1 cellular context compared by ENCODE assay signal in genomic region chr7:26187380-26188290, GRCh38.
TF ChIP-seq lines count a peak whose summit lies in the region.

No MANE protein-coding gene starts in this region.

TF ChIP-seq in HepG2, 621 proteins besides CTCF, POLR2A, EP300 and RAD21 (continues in another document):
- TF ChIP-seq GZF1 (CRISPR knock-in tag; IDR thresholded peaks at IDR 0.05) (no peak), POLR2AphosphoS5 (IDR thresholded peaks at IDR 0.05; ENCODE audit: low read depth, low read length) (peak; percentile 29), AFF4 (CRISPR knock-in tag; IDR thresholded peaks at IDR 0.05) (no peak), ZNF44 (CRISPR knock-in tag; IDR thresholded peaks at IDR 0.05) (no peak), ZNF782 (CRISPR knock-in tag; IDR thresholded peaks at IDR 0.05; ENCODE audit: borderline replicate concordance) (no peak), ZNF704 (CRISPR knock-in tag; IDR thresholded peaks at IDR 0.05; ENCODE audit: borderline replicate concordance) (no peak), ZNF841 (CRISPR knock-in tag; IDR thresholded peaks at IDR 0.05; ENCODE audit: borderline replicate concordance) (no peak), MED13 (CRISPR knock-in tag; IDR thresholded peaks at IDR 0.05) (no peak), ZNF414 (CRISPR knock-in tag; IDR thresholded peaks at IDR 0.05) (no peak), ZNF24 (IDR thresholded peaks at IDR 0.05) (no peak), CEBPG (CRISPR knock-in tag; IDR thresholded peaks at IDR 0.05) (peak; percentile 62), CHD2 (IDR thresholded peaks at IDR 0.05; ENCODE audit: low read depth, low read length) (peak; percentile 62; the same call in 1 of the 2 replicates), PAF1 (CRISPR knock-in tag; IDR thresholded peaks at IDR 0.05) (peak; percentile 84; the same call in 1 of the 2 replicates), MYC (CRISPR knock-in tag; IDR thresholded peaks at IDR 0.05; ENCODE audit: borderline replicate concordance) (no peak), POLR2G (IDR thresholded peaks at IDR 0.05; ENCODE audit: low read depth, low read length) (peak; percentile 78), NAIF1 (CRISPR knock-in tag; IDR thresholded peaks at IDR 0.05; ENCODE audit: borderline replicate concordance) (no peak), ZBTB8A (CRISPR knock-in tag; IDR thresholded peaks at IDR 0.05; ENCODE audit: borderline replicate concordance, low read depth) (peak; percentile 40; the same call in 1 of the 2 replicates), POLR2AphosphoS2 (IDR thresholded peaks at IDR 0.05; ENCODE audit: low read depth, low read length) (peak; percentile 98), ZBTB10 (CRISPR knock-in tag; IDR thresholded peaks at IDR 0.05; ENCODE audit: borderline replicate concordance) (no peak), SNAI1 (CRISPR knock-in tag; IDR thresholded peaks at IDR 0.05; ENCODE audit: borderline replicate concordance) (no peak), ATF4 (CRISPR knock-in tag; IDR thresholded peaks at IDR 0.05) (peak; percentile 50 to 55; a peak in 3 of 4 replicates), KDM2A (CRISPR knock-in tag; IDR thresholded peaks at IDR 0.05; ENCODE audit: borderline replicate concordance, low read depth) (peak; percentile 27; the same call in 1 of the 2 replicates), KLF16 (CRISPR knock-in tag; IDR thresholded peaks at IDR 0.05) (no peak), SMAD1 (CRISPR knock-in tag; IDR thresholded peaks at IDR 0.05; ENCODE audit: borderline replicate concordance, low read depth) (no peak), ZC3H4 (CRISPR knock-in tag; IDR thresholded peaks at IDR 0.05; ENCODE audit: borderline replicate concordance) (peak; percentile 37; the same call in 1 of the 2 replicates), SRF (IDR thresholded peaks at IDR 0.05; ENCODE audit: low read depth, low read length) (no peak), RBM22 (optimal IDR thresholded peaks at IDR 0.05; ENCODE audit: low read length) (peak; percentile 99), CCDC6 (CRISPR knock-in tag; IDR thresholded peaks at IDR 0.05) (0 out of 2 replicates have a peak, but pooled peaks have one; percentile 26), IKZF5 (CRISPR knock-in tag; IDR thresholded peaks at IDR 0.05) (no peak), SMYD3 (CRISPR knock-in tag; IDR thresholded peaks at IDR 0.05) (no peak), MEF2D (CRISPR knock-in tag; IDR thresholded peaks at IDR 0.05) (no peak), ZNF230 (CRISPR knock-in tag; IDR thresholded peaks at IDR 0.05) (no peak), ZNF878 (CRISPR knock-in tag; IDR thresholded peaks at IDR 0.05) (0 out of 2 replicates have a peak, but pooled peaks have one; percentile 29)
- TF ChIP-seq, protein P1, sequence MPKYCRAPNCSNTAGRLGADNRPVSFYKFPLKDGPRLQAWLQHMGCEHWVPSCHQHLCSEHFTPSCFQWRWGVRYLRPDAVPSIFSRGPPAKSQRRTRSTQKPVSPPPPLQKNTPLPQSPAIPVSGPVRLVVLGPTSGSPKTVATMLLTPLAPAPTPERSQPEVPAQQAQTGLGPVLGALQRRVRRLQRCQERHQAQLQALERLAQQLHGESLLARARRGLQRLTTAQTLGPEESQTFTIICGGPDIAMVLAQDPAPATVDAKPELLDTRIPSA (CRISPR knock-in tag; IDR thresholded peaks at IDR 0.05; ENCODE audit: borderline replicate concordance), result no peak
- TF ChIP-seq, protein P2, sequence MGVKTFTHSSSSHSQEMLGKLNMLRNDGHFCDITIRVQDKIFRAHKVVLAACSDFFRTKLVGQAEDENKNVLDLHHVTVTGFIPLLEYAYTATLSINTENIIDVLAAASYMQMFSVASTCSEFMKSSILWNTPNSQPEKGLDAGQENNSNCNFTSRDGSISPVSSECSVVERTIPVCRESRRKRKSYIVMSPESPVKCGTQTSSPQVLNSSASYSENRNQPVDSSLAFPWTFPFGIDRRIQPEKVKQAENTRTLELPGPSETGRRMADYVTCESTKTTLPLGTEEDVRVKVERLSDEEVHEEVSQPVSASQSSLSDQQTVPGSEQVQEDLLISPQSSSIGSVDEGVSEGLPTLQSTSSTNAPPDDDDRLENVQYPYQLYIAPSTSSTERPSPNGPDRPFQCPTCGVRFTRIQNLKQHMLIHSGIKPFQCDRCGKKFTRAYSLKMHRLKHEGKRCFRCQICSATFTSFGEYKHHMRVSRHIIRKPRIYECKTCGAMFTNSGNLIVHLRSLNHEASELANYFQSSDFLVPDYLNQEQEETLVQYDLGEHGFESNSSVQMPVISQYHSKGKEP (CRISPR knock-in tag; IDR thresholded peaks at IDR 0.05), result no peak
- TF ChIP-seq, protein P3, sequence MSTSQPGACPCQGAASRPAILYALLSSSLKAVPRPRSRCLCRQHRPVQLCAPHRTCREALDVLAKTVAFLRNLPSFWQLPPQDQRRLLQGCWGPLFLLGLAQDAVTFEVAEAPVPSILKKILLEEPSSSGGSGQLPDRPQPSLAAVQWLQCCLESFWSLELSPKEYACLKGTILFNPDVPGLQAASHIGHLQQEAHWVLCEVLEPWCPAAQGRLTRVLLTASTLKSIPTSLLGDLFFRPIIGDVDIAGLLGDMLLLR (CRISPR knock-in tag; IDR thresholded peaks at IDR 0.05), result no peak
- TF ChIP-seq, protein P4, sequence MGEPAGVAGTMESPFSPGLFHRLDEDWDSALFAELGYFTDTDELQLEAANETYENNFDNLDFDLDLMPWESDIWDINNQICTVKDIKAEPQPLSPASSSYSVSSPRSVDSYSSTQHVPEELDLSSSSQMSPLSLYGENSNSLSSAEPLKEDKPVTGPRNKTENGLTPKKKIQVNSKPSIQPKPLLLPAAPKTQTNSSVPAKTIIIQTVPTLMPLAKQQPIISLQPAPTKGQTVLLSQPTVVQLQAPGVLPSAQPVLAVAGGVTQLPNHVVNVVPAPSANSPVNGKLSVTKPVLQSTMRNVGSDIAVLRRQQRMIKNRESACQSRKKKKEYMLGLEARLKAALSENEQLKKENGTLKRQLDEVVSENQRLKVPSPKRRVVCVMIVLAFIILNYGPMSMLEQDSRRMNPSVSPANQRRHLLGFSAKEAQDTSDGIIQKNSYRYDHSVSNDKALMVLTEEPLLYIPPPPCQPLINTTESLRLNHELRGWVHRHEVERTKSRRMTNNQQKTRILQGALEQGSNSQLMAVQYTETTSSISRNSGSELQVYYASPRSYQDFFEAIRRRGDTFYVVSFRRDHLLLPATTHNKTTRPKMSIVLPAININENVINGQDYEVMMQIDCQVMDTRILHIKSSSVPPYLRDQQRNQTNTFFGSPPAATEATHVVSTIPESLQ (CRISPR knock-in tag; conservative IDR thresholded peaks at IDR 0.05), result no peak
- TF ChIP-seq, protein P5, sequence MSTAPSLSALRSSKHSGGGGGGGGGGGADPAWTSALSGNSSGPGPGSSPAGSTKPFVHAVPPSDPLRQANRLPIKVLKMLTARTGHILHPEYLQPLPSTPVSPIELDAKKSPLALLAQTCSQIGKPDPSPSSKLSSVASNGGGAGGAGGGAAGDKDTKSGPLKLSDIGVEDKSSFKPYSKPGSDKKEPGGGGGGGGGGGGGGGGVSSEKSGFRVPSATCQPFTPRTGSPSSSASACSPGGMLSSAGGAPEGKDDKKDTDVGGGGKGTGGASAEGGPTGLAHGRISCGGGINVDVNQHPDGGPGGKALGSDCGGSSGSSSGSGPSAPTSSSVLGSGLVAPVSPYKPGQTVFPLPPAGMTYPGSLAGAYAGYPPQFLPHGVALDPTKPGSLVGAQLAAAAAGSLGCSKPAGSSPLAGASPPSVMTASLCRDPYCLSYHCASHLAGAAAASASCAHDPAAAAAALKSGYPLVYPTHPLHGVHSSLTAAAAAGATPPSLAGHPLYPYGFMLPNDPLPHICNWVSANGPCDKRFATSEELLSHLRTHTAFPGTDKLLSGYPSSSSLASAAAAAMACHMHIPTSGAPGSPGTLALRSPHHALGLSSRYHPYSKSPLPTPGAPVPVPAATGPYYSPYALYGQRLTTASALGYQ (CRISPR knock-in tag; IDR thresholded peaks at IDR 0.05), result no peak
